In the genomic region with DNA sequence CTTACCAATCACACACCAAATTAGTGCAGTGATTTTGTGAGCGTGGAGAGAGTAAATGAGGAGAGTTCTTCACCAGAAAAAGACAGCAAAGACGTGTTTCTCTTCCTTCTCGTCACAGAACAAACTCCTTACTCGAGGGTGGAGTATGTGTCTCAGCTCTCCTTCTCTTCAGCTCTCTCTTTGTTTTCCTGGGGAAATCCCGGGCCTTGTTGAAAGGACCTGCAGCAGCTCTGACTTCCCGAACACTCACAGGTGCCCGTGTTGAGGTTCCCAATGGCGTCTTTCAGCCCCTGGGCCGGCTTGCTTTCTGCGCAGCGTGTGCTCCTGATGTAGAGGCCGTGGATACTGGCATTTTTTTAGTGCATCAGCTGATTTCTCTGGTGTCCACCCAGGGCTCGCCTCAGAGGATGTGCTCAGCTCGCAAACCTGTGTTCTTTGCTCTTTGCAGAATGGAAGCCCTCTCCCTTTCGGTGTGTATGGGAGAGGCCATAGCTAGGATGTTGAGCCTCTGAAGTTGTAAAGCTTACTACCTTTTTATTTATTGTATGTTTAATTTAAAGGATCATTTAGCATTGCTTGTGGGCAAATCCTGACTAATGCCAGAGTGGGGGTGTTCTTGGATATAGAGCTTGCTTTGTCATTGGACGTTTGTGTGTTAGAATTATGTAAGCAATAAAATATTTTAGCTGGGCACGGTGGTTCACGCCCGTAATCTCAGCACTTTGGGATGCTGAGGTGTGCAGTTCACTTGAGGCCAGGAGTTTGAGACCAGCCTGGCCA, we compare ENCODE assay signal across 19 cellular contexts. TPM values are rescaled to one million over a fixed set of nuclear protein-coding genes. Genes with fewer than 3 reads are reported as not detected.
DNase-seq lines count a peak whose midpoint lies in the region; ATAC-seq, FAIRE-seq and TF ChIP-seq lines count a peak whose summit lies in the region.
"Had no signal": no experiment of that assay in that cellular context is flagged by ENCODE, and none has a peak within 500 bp of the region (broad histone marks: within the 10 kb centered on the region; RNA-seq: fewer than 3 reads in every experiment).

No MANE protein-coding gene starts in this region.

- H3K4me3 Mint-ChIP-seq in activated T-cell treated with anti-CD3 and anti-CD28 coated beads, Interleukin-2, amount 50 U/mL, for 72 hours, result no peak overlapping the region
- no peak overlapping the region for H3K4me3 Mint-ChIP-seq in nephron progenitor cell
- H3K4me3 Mint-ChIP-seq: activated naive CD4-positive, alpha-beta T cell treated with anti-CD3 and anti-CD28 coated beads, Interleukin-2, amount 50 U/mL, for 24 hours; immature natural killer cell had no signal

- H2BK20ac ChIP-seq in H1 (ENCODE audit: low read length), result no peak overlapping the region

- POLR2A ChIA-PET in H1 (lab: Charles Lee; ENCODE audit: partially characterized antibody), result interaction anchor here (0.6 to 1.5 kb wide), 6 partner anchors 10 to 217 kb away, joined by 3 read pairs; a partner anchor contains a TSS

- H2BK120ac ChIP-seq in H1 (replicated peaks; ENCODE audit: low read depth, low read length), result no peak overlapping the region

- no peak overlapping the region for H3K4me3 ChIP-seq in H1 (ENCODE audit: extremely low read depth in 1 of 4, insufficient read depth in 2 of 4, low read depth in 3 of 4, low read length in 4 of 4)
- H3K4me3 ChIP-seq: coronary artery, mucosa of descending colon, tibial artery had no signal

- no peak overlapping the region for H2AK5ac ChIP-seq in H1 (ENCODE audit: low read depth, low read length)

- no peak overlapping the region for H3K18ac ChIP-seq in H1 (ENCODE audit: extremely low read depth, low read length)

- no peak for TF ChIP-seq RAD21 in H1 (IDR thresholded peaks at IDR 0.05 in 1 of 2, conservative IDR thresholded peaks at IDR 0.05 in 1 of 2; ENCODE audit: low read depth in 2 of 2, low read length in 2 of 2)

- no peak overlapping the region for H2BK15ac ChIP-seq in H1 (ENCODE audit: low read length)

- H3K4me1 ChIP-seq in H1 (replicated peaks in 1 of 4; ENCODE audit: control insufficient read depth in 3 of 4, insufficient read depth in 4 of 4, low read length in 3 of 4), result peaks cover 9 to 28% (median 18%) of the 10 kb centered on the region in 4 experiments
- H3K4me1 ChIP-seq: tibial artery had no signal

- no peak overlapping the region for H4K5ac ChIP-seq in H1 (ENCODE audit: insufficient read length, low read depth, low read length)

- 84% methylated on average over 19 of the region's 19 CpGs; no CpG with 5 or more reads in 1 of the 2 experiments for WGBS in H1 (ENCODE audit: extremely low coverage in 1 of 2, insufficient coverage in 1 of 2, insufficient read length in 1 of 2, insufficient replicate concordance in 2 of 2, low coverage in 1 of 2, low lambda C conversion rate in 2 of 2, missing lambda C conversion rate in 1 of 2), 2 experiments

- no peaks in the 10 kb centered on the region for H4K20me1 ChIP-seq in H1 (replicated peaks in 1 of 2; ENCODE audit: control insufficient read depth in 1 of 2, insufficient read depth in 2 of 2, low read length in 2 of 2)

- no peak for ATAC-seq in activated T-cell treated with anti-CD3 and anti-CD28 coated beads, Interleukin-2, amount 50 U/mL, for 72 hours (replicated peaks in 1 of 2)
- ATAC-seq in HG02870 (IDR thresholded peaks at IDR 0.05; ENCODE audit: unreplicated experiment), result no peak

- no peak overlapping the region for H3K9ac ChIP-seq in H1 (replicated peaks in 1 of 4; ENCODE audit: extremely low read depth in 1 of 4, low read depth in 3 of 4, low read length in 3 of 4)

- H3K27me3 Mint-ChIP-seq in activated T-cell treated with anti-CD3 and anti-CD28 coated beads, Interleukin-2, amount 50 U/mL, for 72 hours (ENCODE audit: low read depth), result no peaks in the 10 kb centered on the region
- peaks cover 4% of the 10 kb centered on the region for H3K27me3 Mint-ChIP-seq in nephron progenitor cell (ENCODE audit: low read depth, poor library complexity)
- H3K27me3 Mint-ChIP-seq: activated naive CD4-positive, alpha-beta T cell treated with anti-CD3 and anti-CD28 coated beads, Interleukin-2, amount 50 U/mL, for 24 hours; progenitor cell of endocrine pancreas had no signal

- no peak for FAIRE-seq in H1 (lab: Jason Lieb, UNC)

- no peak for TF ChIP-seq POLR2A in H1 (IDR thresholded peaks at IDR 0.05; ENCODE audit: control extremely low read depth in 1 of 2, low read depth in 2 of 2, low read length in 2 of 2)

- TF ChIP-seq EP300 in H1 (IDR thresholded peaks at IDR 0.05; ENCODE audit: borderline replicate concordance in 1 of 2, low read depth in 2 of 2, low read length in 2 of 2), result no peak

- no peaks in the 10 kb centered on the region for H3K27me3 ChIP-seq in H1 (replicated peaks in 1 of 4; ENCODE audit: control insufficient read depth in 3 of 4, extremely low read depth in 1 of 4, insufficient read depth in 3 of 4, low read length in 3 of 4)
- H3K27me3 ChIP-seq: tibial artery had no signal

- no peak overlapping the region for H2BK12ac ChIP-seq in H1 (ENCODE audit: low read depth, low read length)

- no peak overlapping the region for H3K23ac ChIP-seq in H1 (ENCODE audit: insufficient read length)

- H4K8ac ChIP-seq in H1 (ENCODE audit: extremely low read depth, insufficient read depth, low read length), result no peak overlapping the region

- H3K56ac ChIP-seq in H1 (replicated peaks; ENCODE audit: insufficient read length, low read depth, low read length), result no peak overlapping the region

- DNase-seq in activated T-cell treated with anti-CD3 and anti-CD28 coated beads, Interleukin-2, amount 50 U/mL, for 72 hours, result no peak
- DNase-seq in activated T-cell treated with anti-CD3 and anti-CD28 coated beads, Interleukin-2, amount 50 U/mL, for 48 hours, result no peak
- DNase-seq in H1 (ENCODE audit: low read depth in 1 of 2, low spot score in 2 of 2) (no peak), nephron progenitor cell (no peak), NCI-H1092 (lab: John Stamatoyannopoulos, UW) (no peak), DMS53 treated with DMSO at 0.1 percent for 48 hours (lab: John Stamatoyannopoulos, UW; ENCODE audit: unreplicated experiment) (no peak)
- DNase-seq: ACHN, immature natural killer cell, KBM-7, mucosa of descending colon, NCI-H69, SHP77, T1000, tibial artery had no signal

- H3K36me3 ChIP-seq in KOPT-K1 (ENCODE audit: insufficient read depth, low read length) (peaks cover 92% of the 10 kb centered on the region), H1 (ENCODE audit: control insufficient read depth in 2 of 4, insufficient read depth in 4 of 4, low read length in 3 of 4) (peaks cover 0 to 24% (median 11%) of the 10 kb centered on the region in 4 experiments; a peak in 7 of 8 replicates)

- H3K4me1 Mint-ChIP-seq in activated T-cell treated with anti-CD3 and anti-CD28 coated beads, Interleukin-2, amount 50 U/mL, for 72 hours (ENCODE audit: low read depth), result peaks cover 42% of the 10 kb centered on the region
- H3K4me1 Mint-ChIP-seq in nephron progenitor cell, result peaks cover 38% of the 10 kb centered on the region

- peak overlapping the region in 1 of 2 experiments; percentile 18; a peak in 3 of 4 replicates for H3K4me2 ChIP-seq in H1 (ENCODE audit: insufficient read depth in 1 of 2, low read depth in 2 of 2, low read length in 2 of 2)

- H2AFZ ChIP-seq in H1 (ENCODE audit: low read length), result no peak overlapping the region

- H3K27ac Mint-ChIP-seq in activated T-cell treated with anti-CD3 and anti-CD28 coated beads, Interleukin-2, amount 50 U/mL, for 72 hours, result peak overlapping the region; percentile 59
- peak overlapping the region; percentile 44 for H3K27ac Mint-ChIP-seq in nephron progenitor cell
- H3K27ac Mint-ChIP-seq: progenitor cell of endocrine pancreas had no signal

- H3K9me3 Mint-ChIP-seq in activated T-cell treated with anti-CD3 and anti-CD28 coated beads, Interleukin-2, amount 50 U/mL, for 72 hours, result no peaks in the 10 kb centered on the region
- H3K9me3 Mint-ChIP-seq in nephron progenitor cell, result no peaks in the 10 kb centered on the region
- H3K9me3 Mint-ChIP-seq: activated naive CD4-positive, alpha-beta T cell treated with anti-CD3 and anti-CD28 coated beads, Interleukin-2, amount 50 U/mL, for 24 hours; immature natural killer cell had no signal

- H3K23me2 ChIP-seq in H1 (ENCODE audit: low read depth, low read length), result no peaks in the 10 kb centered on the region

- no peak overlapping the region for H4K91ac ChIP-seq in H1 (replicated peaks; ENCODE audit: insufficient read length, low read length)

- H3K14ac ChIP-seq in H1 (ENCODE audit: insufficient read length), result no peak overlapping the region

- no peaks in the 10 kb centered on the region for H3K9me3 ChIP-seq in KOPT-K1 (ENCODE audit: insufficient read depth, low read length, poor library complexity, severe bottlenecking)
- no peaks in the 10 kb centered on the region for H3K9me3 ChIP-seq in H1 (ENCODE audit: insufficient read depth in 2 of 2, low read depth in 1 of 2, low read length in 1 of 2)
- H3K9me3 ChIP-seq: mucosa of descending colon, tibial artery had no signal

- H3K27ac ChIP-seq in KOPT-K1 (ENCODE audit: low read depth, low read length, poor library complexity, severe bottlenecking) (peak overlapping the region; percentile 78), H1 (ENCODE audit: low read depth, low read length) (peak overlapping the region; percentile 48; the same call in 1 of the 2 replicates)
- H3K27ac ChIP-seq: coronary artery, tibial artery had no signal

- no peak overlapping the region for H3K4ac ChIP-seq in H1 (replicated peaks; ENCODE audit: insufficient read length, low read depth, low read length)

- CTCF ChIA-PET in H1 (lab: Charles Lee; ENCODE audit: partially characterized antibody), result interaction anchor here (0.6 to 4.1 kb wide), 6 partner anchors 9 to 52 kb away, joined by 3 to 25 read pairs (median 4); no protein-coding TSS in a partner anchor

- no peak for TF ChIP-seq CTCF in H1 (IDR thresholded peaks at IDR 0.05; ENCODE audit: control extremely low read depth in 1 of 3, insufficient read depth in 1 of 3, low read depth in 1 of 3, low read length in 3 of 3)
- no peak for TF ChIP-seq CTCF in nephron progenitor cell (IDR thresholded peaks at IDR 0.05)

- peaks cover 7 to 24% of the 10 kb centered on the region in 2 donors for H3K36me3 Mint-ChIP-seq in activated T-cell treated with anti-CD3 and anti-CD28 coated beads, Interleukin-2, amount 50 U/mL, for 72 hours (ENCODE audit: insufficient read depth in 2 of 2)
- H3K36me3 Mint-ChIP-seq in nephron progenitor cell (ENCODE audit: low read depth), result peaks cover 75% of the 10 kb centered on the region

- H2BK5ac ChIP-seq in H1 (ENCODE audit: low read depth, low read length), result 0 out of 2 replicates have a peak overlapping the region, but pooled peaks have one; percentile 11

- H3K79me2 ChIP-seq in H1 (ENCODE audit: control insufficient read depth in 1 of 2, insufficient read depth in 2 of 2, low read length in 2 of 2), result no peaks in the 10 kb centered on the region

- no peaks in the 10 kb centered on the region for H3K79me1 ChIP-seq in H1 (ENCODE audit: low read depth, low read length)

RNA-seq across cellular contexts. Expression of a gene that starts 52.9 kb away (rescaled TPM):
- total RNA-seq in activated T-cell treated with anti-CD3 and anti-CD28 coated beads, Interleukin-2, amount 50 U/mL, for 72 hours, result not detected
- total RNA-seq in H1 (2021; fragmentation: NEBNext Ultra II Directional; extraction: Animal tissue kit (Norgen Biotek cat#: 25700)), result 34.4 and 41.3 TPM in 2 replicates
- polyA plus RNA-seq in H1 (2011; rRNA removed), result 53.8 and 55.7 TPM in 2 replicates
- polyA plus RNA-seq in H1 (2011; cell fraction: cytosol; rRNA removed), result 44.7 TPM
- polyA plus RNA-seq in H1 (2011; cell fraction: nucleus; rRNA removed), result 141 TPM
- polyA plus RNA-seq in H1 (2012, experiment 1 of 2), result 22.5 to 51.9 TPM (median 46.7 TPM) in 4 replicates
- 23.0 TPM for polyA plus RNA-seq in H1 (2012, experiment 2 of 2)
- 35.2 TPM for polyA plus RNA-seq in H1 (2013, experiment 1 of 2)
- 33.5 TPM for polyA plus RNA-seq in H1 (2013, experiment 2 of 2)
- polyA minus RNA-seq in H1 (2011; rRNA and poly(A)+ RNA removed), result 17.4 and 19.1 TPM in 2 replicates
- polyA minus RNA-seq in H1 (2011; cell fraction: cytosol; rRNA and poly(A)+ RNA removed), result 24.2 TPM
- 47.2 TPM for polyA minus RNA-seq in H1 (2011; cell fraction: nucleus; rRNA and poly(A)+ RNA removed)

Comparison
In these comparisons a context has a peak if more than half of its experiments do, and no peak if none do; other contexts are left out.
1. RNA of a gene that starts 52.9 kb away (total RNA-seq): 34.4 to 41.3 TPM in H1; not detected in activated T-cell treated with anti-CD3 and anti-CD28 coated beads, Interleukin-2, amount 50 U/mL, for 72 hours; every median in the first group is over 10 times any median in the second.